ENCODE assay signal across 8 cellular contexts in genomic region chr4:2416564-2417195, GRCh38. TPM values are rescaled to one million over a fixed set of nuclear protein-coding genes. Genes with fewer than 3 reads are reported as not detected.
DNase-seq lines count a peak whose midpoint lies in the region; ATAC-seq and TF ChIP-seq lines count a peak whose summit lies in the region.

No MANE protein-coding gene starts in this region.

- H3K4me1 Mint-ChIP-seq in activated T-helper 17 cell treated with anti-CD3 and anti-CD28 coated beads, Interleukin-2, amount 50 U/mL, for 72 hours = peaks cover 39% of the 10 kb centered on the region

- H3K36me3 Mint-ChIP-seq in activated T-helper 17 cell treated with anti-CD3 and anti-CD28 coated beads, Interleukin-2, amount 50 U/mL, for 72 hours (ENCODE audit: low read depth) = peaks cover 9% of the 10 kb centered on the region

- H3K27me3 ChIP-seq in IMR-90 (ENCODE audit: control insufficient read depth, insufficient read depth, low read length) (peaks cover 51% of the 10 kb centered on the region), skeletal muscle satellite cell (ENCODE audit: control insufficient read depth, insufficient read depth, low read length) (peaks cover 50% of the 10 kb centered on the region)

- CTCF ChIA-PET in IMR-90 (lab: Yijun Ruan, JAX) (no interaction called here), RWPE1 (lab: Yijun Ruan, JAX) (no interaction called here)

- H2BK5ac ChIP-seq in IMR-90 (ENCODE audit: low read depth, low read length, poor library complexity, severe bottlenecking) = no peak overlapping the region

- POLR2A ChIA-PET in IMR-90 (lab: Charles Lee; ENCODE audit: unreplicated experiment) (interaction anchor here (0.5 kb wide), 2 partner anchors 63 to 122 kb away, joined by 3 to 9 read pairs; no protein-coding TSS in a partner anchor), RWPE1 (lab: Yijun Ruan, JAX; ENCODE audit: low non-redundant PET) (interaction anchor here (0.6 kb wide), 1 partner anchor 221 kb away, joined by 3 read pairs; no protein-coding TSS in a partner anchor)

- peaks cover 0 to 3% of the 10 kb centered on the region in 2 experiments; a peak in 1 of 4 replicates for H3K79me1 ChIP-seq in IMR-90 (ENCODE audit: low read depth in 1 of 2, low read length in 2 of 2)

- no peak for TF ChIP-seq RAD21 in IMR-90 (IDR thresholded peaks at IDR 0.05; ENCODE audit: low read length)

- DNase-seq in IMR-90 (no peak), left ventricle myocardium superior (peak; percentile 51), medulla oblongata (ENCODE audit: extremely low spot score) (no peak), NCI-H1436 treated with DMSO at 0.1 percent for 48 hours (lab: John Stamatoyannopoulos, UW) (no peak), RWPE1 (ENCODE audit: low spot score) (no peak)

- no TSS peak for BruUV-seq in IMR-90 (replicated peaks; lab: Mats Ljungman, UMichigan)

- in situ Hi-C loops in IMR-90 (cut with MboI; ENCODE audit: low sequenced_read_pairs) = no loop called here

- no peak overlapping the region for H3K4ac ChIP-seq in IMR-90 (ENCODE audit: low read depth, low read length)

- no peak overlapping the region for H3K56ac ChIP-seq in IMR-90 (ENCODE audit: extremely low read depth, insufficient read depth, low read length)

- no peak overlapping the region for H2BK20ac ChIP-seq in IMR-90 (ENCODE audit: low read depth, low read length)

- H2AK5ac ChIP-seq in IMR-90 (ENCODE audit: low read depth, low read length) = no peak overlapping the region

- peak overlapping the region; percentile 25; the same call in 1 of the 2 replicates for H3K23ac ChIP-seq in IMR-90 (ENCODE audit: low read depth, low read length)

- dilution Hi-C loops in IMR-90 (cut with HindIII; ENCODE audit: low sequenced_read_pairs, unreplicated experiment) = no loop called here

- H3K36me3 ChIP-seq in IMR-90 (ENCODE audit: control insufficient read depth, insufficient read depth, low read length) (no peaks in the 10 kb centered on the region), skeletal muscle satellite cell (ENCODE audit: insufficient read depth, low read length) (no peaks in the 10 kb centered on the region)

- 0 out of 2 replicates have a peak, but pooled peaks cover 2% of the 10 kb centered on the region for H3K9me3 ChIP-seq in IMR-90 (ENCODE audit: control insufficient read depth, insufficient read depth, low read length)
- H3K9me3 ChIP-seq in skeletal muscle satellite cell (replicated peaks; ENCODE audit: low read length) = no peaks in the 10 kb centered on the region

- peaks cover 17% of the 10 kb centered on the region for H3K4me1 ChIP-seq in IMR-90 (ENCODE audit: control insufficient read depth, insufficient read depth, low read length)
- H3K4me1 ChIP-seq in skeletal muscle satellite cell (ENCODE audit: control insufficient read depth, insufficient read depth, low read length) = peaks cover 36% of the 10 kb centered on the region

- ATAC-seq in IMR-90 (ENCODE audit: low read depth) = no peak
- no peak for ATAC-seq in activated T-helper 17 cell treated with anti-CD3 and anti-CD28 coated beads, Interleukin-2, amount 50 U/mL, for 72 hours (replicated peaks)
- ATAC-seq in left ventricle myocardium superior = no peak
- no peak for ATAC-seq in HG03095 (IDR thresholded peaks at IDR 0.05; ENCODE audit: unreplicated experiment)

- H2BK15ac ChIP-seq in IMR-90 (ENCODE audit: low read depth, low read length) = no peak overlapping the region

- H3K27ac Mint-ChIP-seq in activated T-helper 17 cell treated with anti-CD3 and anti-CD28 coated beads, Interleukin-2, amount 50 U/mL, for 72 hours = peak overlapping the region; percentile 73

- H4K20me1 ChIP-seq in IMR-90 (ENCODE audit: insufficient read depth, low read length) = no peaks in the 10 kb centered on the region

- peak overlapping the region; percentile 81 for H2AFZ ChIP-seq in IMR-90 (replicated peaks; ENCODE audit: low read length, poor library complexity)

- WGBS in IMR-90 (ENCODE audit: extremely low coverage in 2 of 2, insufficient read length in 1 of 2), 2 experiments = no CpG with 5 or more reads among the region's 53 CpGs

- H4K91ac ChIP-seq in IMR-90 (ENCODE audit: insufficient read depth, low read depth, low read length) = no peak overlapping the region

- intact Hi-C loops in IMR-90 (cut with micrococcal nuclease) (loop anchor here (10.0 kb wide), 1 partner anchor 152 kb away; the partner anchor contains the start of gene MXD4), left ventricle myocardium superior (cut with micrococcal nuclease) (no loop called here)

- H4K8ac ChIP-seq in IMR-90 (ENCODE audit: low read depth in 2 of 2, low read length in 2 of 2) = no peak overlapping the region

- TF ChIP-seq CTCF in IMR-90 (conservative IDR thresholded peaks at IDR 0.05; ENCODE audit: low read depth, low read length) (no peak), RWPE1 (conservative IDR thresholded peaks at IDR 0.05; ENCODE audit: low read depth) (no peak)

- no peak for TF ChIP-seq POLR2A in IMR-90 (IDR thresholded peaks at IDR 0.05; ENCODE audit: low read depth, low read length)

- H3K4me3 ChIP-seq in IMR-90 (ENCODE audit: insufficient read depth, low read depth, low read length) (peak overlapping the region; percentile 15), skeletal muscle satellite cell (ENCODE audit: low read length) (peak overlapping the region; percentile 75)

- H3K4me3 Mint-ChIP-seq in activated T-helper 17 cell treated with anti-CD3 and anti-CD28 coated beads, Interleukin-2, amount 50 U/mL, for 72 hours = peak overlapping the region; percentile 82

- peaks cover 14% of the 10 kb centered on the region for H3K9me1 ChIP-seq in IMR-90 (ENCODE audit: insufficient read depth, low read length)

- H3K9me3 Mint-ChIP-seq in activated T-helper 17 cell treated with anti-CD3 and anti-CD28 coated beads, Interleukin-2, amount 50 U/mL, for 72 hours = no peaks in the 10 kb centered on the region

- no peaks in the 10 kb centered on the region for H3K27me3 Mint-ChIP-seq in activated T-helper 17 cell treated with anti-CD3 and anti-CD28 coated beads, Interleukin-2, amount 50 U/mL, for 72 hours

- no peak overlapping the region for H3K18ac ChIP-seq in IMR-90 (ENCODE audit: low read depth, low read length)

- no peak overlapping the region for H2BK120ac ChIP-seq in IMR-90 (ENCODE audit: low read depth, low read length)

- H3K27ac ChIP-seq in IMR-90 (ENCODE audit: insufficient read depth, low read length) = no peak overlapping the region
- no peak overlapping the region for H3K27ac ChIP-seq in RWPE1

- no peak overlapping the region for H4K5ac ChIP-seq in IMR-90 (ENCODE audit: low read depth, low read length)

- H3K9ac ChIP-seq in IMR-90 (ENCODE audit: low read depth, low read length) = no peak overlapping the region
- no peak overlapping the region for H3K9ac ChIP-seq in skeletal muscle satellite cell (ENCODE audit: low read depth, low read length)

- no peak overlapping the region for H3K14ac ChIP-seq in IMR-90 (replicated peaks; ENCODE audit: low read depth, low read length)

- no peak overlapping the region for H2AK9ac ChIP-seq in IMR-90 (replicated peaks; ENCODE audit: low read depth, low read length, poor library complexity)

- H3K4me2 ChIP-seq in IMR-90 (ENCODE audit: low read depth, low read length) (peak overlapping the region; percentile 55), skeletal muscle satellite cell (ENCODE audit: low read length) (peak overlapping the region; percentile 100)

TF ChIP-seq in IMR-90, 13 proteins besides CTCF, POLR2A, EP300 and RAD21 (continues in another document):
- TF ChIP-seq FOS (IDR thresholded peaks at IDR 0.05; ENCODE audit: low read depth, low read length) = no peak
- TF ChIP-seq ELK1 (IDR thresholded peaks at IDR 0.05; ENCODE audit: borderline replicate concordance, low read depth, low read length) = no peak
- TF ChIP-seq, protein P1, sequence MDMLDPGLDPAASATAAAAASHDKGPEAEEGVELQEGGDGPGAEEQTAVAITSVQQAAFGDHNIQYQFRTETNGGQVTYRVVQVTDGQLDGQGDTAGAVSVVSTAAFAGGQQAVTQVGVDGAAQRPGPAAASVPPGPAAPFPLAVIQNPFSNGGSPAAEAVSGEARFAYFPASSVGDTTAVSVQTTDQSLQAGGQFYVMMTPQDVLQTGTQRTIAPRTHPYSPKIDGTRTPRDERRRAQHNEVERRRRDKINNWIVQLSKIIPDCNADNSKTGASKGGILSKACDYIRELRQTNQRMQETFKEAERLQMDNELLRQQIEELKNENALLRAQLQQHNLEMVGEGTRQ (IDR thresholded peaks at IDR 0.05; ENCODE audit: low read depth, low read length) = no peak
- no peak for TF ChIP-seq RFX5 (IDR thresholded peaks at IDR 0.05; ENCODE audit: low read depth, low read length)

RNA-seq across cellular contexts. Expression of gene ZFYVE28, which starts 1.8 kb away (rescaled TPM):
- total RNA-seq in IMR-90 (2012; rRNA removed) = 0.36 and 0.56 TPM in 2 replicates
- polyA plus RNA-seq in IMR-90 (2012; rRNA removed) = 1.2 and 1.4 TPM in 2 replicates
- 0.14 and 0.92 TPM in 2 replicates for polyA plus RNA-seq in IMR-90 (2012; cell fraction: cytosol; rRNA removed)
- polyA plus RNA-seq in IMR-90 (2012; cell fraction: nucleus; rRNA removed; ENCODE audit: low replicate concordance) = 2.8 and 3.8 TPM in 2 replicates
- 10 to 100 TPM; 36.3 to 42.7 TPM for total RNA-seq in activated T-helper 17 cell treated with anti-CD3 and anti-CD28 coated beads, Interleukin-2, amount 50 U/mL, for 72 hours
- 5.6 TPM for total RNA-seq in left ventricle myocardium superior
- 1.8 and 2.6 TPM in 2 replicates for total RNA-seq in skeletal muscle satellite cell (2012; rRNA removed)

RNA-seq across cellular contexts. Expression of gene CFAP99, which starts 2.1 kb away (rescaled TPM):
- total RNA-seq in IMR-90 (2012; rRNA removed) (not detected in 2 replicates), left ventricle myocardium superior (not detected)
- polyA plus RNA-seq in IMR-90 (2012; rRNA removed) = not detected in 2 replicates
- polyA plus RNA-seq in IMR-90 (2012; cell fraction: cytosol; rRNA removed) = not detected in 2 replicates
- polyA plus RNA-seq in IMR-90 (2012; cell fraction: nucleus; rRNA removed; ENCODE audit: low replicate concordance) = not detected in 2 replicates
- total RNA-seq in activated T-helper 17 cell treated with anti-CD3 and anti-CD28 coated beads, Interleukin-2, amount 50 U/mL, for 72 hours = under 1 TPM; 0.11 to 0.26 TPM
- total RNA-seq in skeletal muscle satellite cell (2012; rRNA removed) = under 0.01 TPM in 1 of 2 replicates, not detected in the other

RNA-seq across cellular contexts. Expression of gene RNF4, which starts 52.2 kb away (rescaled TPM):
- total RNA-seq in IMR-90 (2012; rRNA removed) (63.8 and 64.4 TPM in 2 replicates), left ventricle myocardium superior (26.1 TPM)
- 70.1 and 73.8 TPM in 2 replicates for polyA plus RNA-seq in IMR-90 (2012; rRNA removed)
- polyA plus RNA-seq in IMR-90 (2012; cell fraction: cytosol; rRNA removed) = 35.3 and 42.3 TPM in 2 replicates
- polyA plus RNA-seq in IMR-90 (2012; cell fraction: nucleus; rRNA removed; ENCODE audit: low replicate concordance) = 35.1 and 60.0 TPM in 2 replicates
- 10 to 100 TPM; 90.8 to 97.1 TPM for total RNA-seq in activated T-helper 17 cell treated with anti-CD3 and anti-CD28 coated beads, Interleukin-2, amount 50 U/mL, for 72 hours
- total RNA-seq in skeletal muscle satellite cell (2012; rRNA removed) = 64.7 and 67.4 TPM in 2 replicates
